8 cellular contexts compared by ENCODE assay signal in the genomic region with DNA sequence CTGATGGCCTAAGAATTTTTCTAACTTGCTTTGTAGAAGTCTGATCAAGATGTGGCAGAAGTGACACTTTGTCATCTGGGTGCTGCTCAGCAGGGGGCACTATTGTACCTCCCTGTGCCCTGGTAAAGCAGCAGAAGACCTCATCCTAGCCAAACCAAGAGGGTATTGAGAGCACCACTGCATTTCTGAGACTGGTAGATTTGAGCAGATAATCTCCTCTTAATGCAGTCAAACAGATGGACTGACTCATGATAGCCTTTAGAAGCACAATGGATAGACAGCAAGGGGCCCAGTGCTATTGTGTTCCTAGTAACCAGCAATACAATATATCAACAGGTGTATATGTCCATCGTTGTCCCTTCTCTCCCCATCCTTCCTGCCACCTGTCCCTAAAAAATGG. TPM values are rescaled to one million over a fixed set of nuclear protein-coding genes. Genes with fewer than 3 reads are reported as not detected.
DNase-seq lines count a peak whose midpoint lies in the region; ATAC-seq, FAIRE-seq and TF ChIP-seq lines count a peak whose summit lies in the region.

No MANE protein-coding gene starts in this region.

- peaks cover 7% of the 10 kb centered on the region for H3K27me3 ChIP-seq in astrocyte (ENCODE audit: insufficient read depth, low read length)
- H3K27me3 ChIP-seq in tibial nerve = no peaks in the 10 kb centered on the region

- H3K27me3 Mint-ChIP-seq in astrocyte (ENCODE audit: low read depth, unreplicated experiment) = peaks cover 4% of the 10 kb centered on the region

- H3K36me3 ChIP-seq in astrocyte (ENCODE audit: insufficient read depth, low read length) = no peaks in the 10 kb centered on the region
- no peaks in the 10 kb centered on the region for H3K36me3 ChIP-seq in tibial nerve

- no peaks in the 10 kb centered on the region for H3K9me3 ChIP-seq in astrocyte (ENCODE audit: insufficient read depth, low read depth, low read length)
- H3K9me3 ChIP-seq in tibial nerve = no peaks in the 10 kb centered on the region

- peaks cover 3% of the 10 kb centered on the region for H3K36me3 Mint-ChIP-seq in astrocyte (ENCODE audit: low read depth, unreplicated experiment)

- H4K20me1 ChIP-seq in astrocyte (ENCODE audit: insufficient read depth, low read length) = peaks cover 17% of the 10 kb centered on the region

- H3K27ac ChIP-seq in astrocyte (ENCODE audit: low read depth, low read length) (no peak overlapping the region), tibial nerve (no peak overlapping the region)

- WGBS in tibial nerve, 2 donors = 61 to 82% methylated on average over 1 of the region's 1 CpG

- no peak for TF ChIP-seq EP300 in tibial nerve (IDR thresholded peaks at IDR 0.05)

- H3K9me3 Mint-ChIP-seq in astrocyte (ENCODE audit: unreplicated experiment) = peaks cover 2% of the 10 kb centered on the region

- peak overlapping the region; percentile 51 for H3K27ac Mint-ChIP-seq in astrocyte (ENCODE audit: unreplicated experiment)

- no peak for TF ChIP-seq POLR2A in tibial nerve (IDR thresholded peaks at IDR 0.05)

- H3K4me1 ChIP-seq in astrocyte (ENCODE audit: insufficient read depth, low read length) = peaks cover 12% of the 10 kb centered on the region
- peaks cover 0 to 10% (median 7%) of the 10 kb centered on the region in 4 donors for H3K4me1 ChIP-seq in tibial nerve

- H2AFZ ChIP-seq in astrocyte (ENCODE audit: low read depth, low read length) = no peak overlapping the region

- H3K4me2 ChIP-seq in astrocyte (ENCODE audit: low read length) = no peak overlapping the region

- H3K79me2 ChIP-seq in astrocyte (ENCODE audit: insufficient read depth, low read length) = peaks cover 19% of the 10 kb centered on the region

- no peak overlapping the region for H3K4me3 ChIP-seq in astrocyte (ENCODE audit: insufficient read depth, low read depth, low read length)
- H3K4me3 ChIP-seq in tibial nerve = no peak overlapping the region

- FAIRE-seq in astrocyte (lab: Jason Lieb, UNC) = no peak

- DNase-seq in GM03348 (ENCODE audit: low spot score) = peak; percentile 19
- DNase-seq in NCI-H1105 (lab: John Stamatoyannopoulos, UW) = peak; percentile 33
- peak in 4 of 5 experiments; percentile 27 to 81 (median 54) for DNase-seq in T-helper 2 cell
- no peak for DNase-seq in astrocyte (ENCODE audit: low read depth)
- DNase-seq in left lobe of liver (ENCODE audit: low spot score) = peak; percentile 62
- peak; percentile 34 to 43 for DNase-seq in stimulated activated CD8-positive, alpha-beta memory T cell treated with anti-CD3 and anti-CD28 coated beads, Interleukin-7, amount 100 ng/mL, for 4 hours (ENCODE audit: low read depth in 2 of 2)
- no peak for DNase-seq in tibial nerve (ENCODE audit: low spot score in 2 of 2)

- H3K4me3 Mint-ChIP-seq in astrocyte (ENCODE audit: unreplicated experiment) = peak overlapping the region; percentile 28

- TF ChIP-seq CTCF in astrocyte (IDR thresholded peaks at IDR 0.05; ENCODE audit: insufficient read depth, low read depth, low read length) (peak; percentile 13), tibial nerve (IDR thresholded peaks at IDR 0.05) (peak in 2 of 5 experiments; percentile 11 to 15)

- no peak overlapping the region for H3K9ac ChIP-seq in astrocyte (ENCODE audit: low read length)

- peaks cover 6% of the 10 kb centered on the region for H3K4me1 Mint-ChIP-seq in astrocyte (ENCODE audit: low read depth, unreplicated experiment)

- ATAC-seq in left lobe of liver (no peak), GM21528 (IDR thresholded peaks at IDR 0.05; ENCODE audit: low FRiP score, unreplicated experiment) (no peak)

RNA-seq across cellular contexts. Expression of a gene that starts 5.7 kb away (rescaled TPM):
- 600 and 687 TPM in 2 replicates for total RNA-seq in astrocyte
- total RNA-seq in left lobe of liver = 92.7 TPM
- 100 to 1,000 TPM; 170 to 251 (median 222) TPM for total RNA-seq in tibial nerve

RNA-seq across cellular contexts. Expression of a gene that starts 20.0 kb away (rescaled TPM):
- total RNA-seq in astrocyte = not detected in 2 replicates
- total RNA-seq in left lobe of liver = not detected
- total RNA-seq in tibial nerve = not detected

RNA-seq across cellular contexts. Expression of a gene that starts 31.3 kb away (rescaled TPM):
- 0.07 TPM in 1 of 2 replicates, not detected in the other for total RNA-seq in astrocyte
- 0.10 TPM for total RNA-seq in left lobe of liver
- under 1 TPM in 3 of 4 donors, not detected in 1; under 0.01 to 0.30 (median 0.21) TPM for total RNA-seq in tibial nerve

RNA-seq across cellular contexts. Expression of a gene that starts 34.6 kb away (rescaled TPM):
- total RNA-seq in astrocyte = 203 and 218 TPM in 2 replicates
- 38.0 TPM for total RNA-seq in left lobe of liver
- 10 to 100 TPM; 43.5 to 68.2 (median 55.7) TPM for total RNA-seq in tibial nerve

Comparison
In these comparisons a context has a peak if more than half of its experiments do, and no peak if none do; other contexts are left out.
1. DNase-seq: peak in GM03348 (single experiment), NCI-H1105 (single experiment), T-helper 2 cell (4 of 5), left lobe of liver (single experiment) and stimulated activated CD8-positive, alpha-beta memory T cell treated with anti-CD3 and anti-CD28 coated beads, Interleukin-7, amount 100 ng/mL, for 4 hours (2 of 2); none in astrocyte (single experiment) and tibial nerve (0 of 2).